ENCODE assay signal across 16 cellular contexts in genomic region chr12:56130876-56131275, GRCh38. TPM values are rescaled to one million over a fixed set of nuclear protein-coding genes. Genes with fewer than 3 reads are reported as not detected.
DNase-seq lines count a peak whose midpoint lies in the region; ATAC-seq and TF ChIP-seq lines count a peak whose summit lies in the region.
"Had no signal": no experiment of that assay in that cellular context is flagged by ENCODE, and none has a peak within 500 bp of the region (broad histone marks: within the 10 kb centered on the region; RNA-seq: fewer than 3 reads in every experiment).

No MANE protein-coding gene starts in this region.

- H4K20me1 ChIP-seq in H9 (ENCODE audit: control insufficient read depth, insufficient read depth, insufficient read length), result no peaks in the 10 kb centered on the region

- H3K27ac ChIP-seq in CD4-positive, CD25-positive, alpha-beta regulatory T cell (ENCODE audit: insufficient read depth, low read length, poor library complexity, severe bottlenecking), result peak overlapping the region; percentile 86
- H3K27ac ChIP-seq in H9 (ENCODE audit: insufficient read length, low read depth, low read length) (no peak overlapping the region), ascending aorta (peak overlapping the region; percentile 87 to 88), neutrophil (peak overlapping the region; percentile 89)
- H3K27ac ChIP-seq: GM23248, HL-60, SK-N-MC had no signal

- H3K79me1 ChIP-seq in H9 (ENCODE audit: insufficient read depth, low read depth, low read length, poor library complexity, severe bottlenecking), result no peaks in the 10 kb centered on the region

- H2AK5ac ChIP-seq in H9 (ENCODE audit: insufficient read length, low read length), result no peak overlapping the region

- H3K23me2 ChIP-seq in H9 (ENCODE audit: insufficient read length, low read depth, low read length, poor library complexity, severe bottlenecking), result peaks cover 17% of the 10 kb centered on the region

- H3K9me3 Mint-ChIP-seq in CD4-positive, CD25-positive, alpha-beta regulatory T cell, result peaks cover 0 to 5% (median 1%) of the 10 kb centered on the region in 7 donors
- no peaks in the 10 kb centered on the region; a peak in 1 of 5 replicates for H3K9me3 Mint-ChIP-seq in H9

- H2BK120ac ChIP-seq in H9 (ENCODE audit: low read depth, low read length, poor library complexity, severe bottlenecking), result no peak overlapping the region

- no peaks in the 10 kb centered on the region for H3K27me3 ChIP-seq in CD4-positive, CD25-positive, alpha-beta regulatory T cell (ENCODE audit: control insufficient read depth, insufficient read depth, low read length)
- no peaks in the 10 kb centered on the region for H3K27me3 ChIP-seq in H9 (ENCODE audit: insufficient read depth, low read length)
- H3K27me3 ChIP-seq in ascending aorta, result no peaks in the 10 kb centered on the region
- H3K27me3 ChIP-seq in neutrophil, result no peaks in the 10 kb centered on the region

- H3K36me3 Mint-ChIP-seq in CD4-positive, CD25-positive, alpha-beta regulatory T cell, result peaks cover 43% of the 10 kb centered on the region
- peaks cover 43 to 56% (median 51%) of the 10 kb centered on the region in 3 experiments for H3K36me3 Mint-ChIP-seq in H9 (ENCODE audit: insufficient read depth in 1 of 3, low read depth in 3 of 3)

- no peak for ATAC-seq in CD4-positive, CD25-positive, alpha-beta regulatory T cell (ENCODE audit: low read depth in 2 of 2)
- ATAC-seq in left colon, result no peak
- ATAC-seq: psoas muscle had no signal

- H3K23ac ChIP-seq in H9 (ENCODE audit: insufficient read length, low read depth, low read length), result no peak overlapping the region

- DNase-seq in CD4-positive, CD25-positive, alpha-beta regulatory T cell, result no peak
- DNase-seq in H9 (no peak), ascending aorta (ENCODE audit: low spot score in 2 of 2) (no peak), left colon (no peak), AG08395 (ENCODE audit: low spot score) (no peak), DMS153 treated with DMSO at 0.1 percent for 48 hours (lab: John Stamatoyannopoulos, UW; ENCODE audit: unreplicated experiment) (no peak), NCI-H446 treated with DMSO at 0.1 percent for 48 hours (lab: John Stamatoyannopoulos, UW) (no peak)
- DNase-seq: activated CD4-positive, CD25-positive, alpha-beta regulatory T cell treated with anti-CD3 and anti-CD28 coated beads, Interleukin-2, amount 50 U/mL, for 72 hours; cortex of kidney; GF-D8; GM23248; NCI-H2029 treated with DMSO at 0.1 percent for 48 hours; psoas muscle had no signal

- H3K79me2 ChIP-seq in H9 (ENCODE audit: insufficient read depth, low read length), result no peaks in the 10 kb centered on the region

- no peak overlapping the region for H3K4ac ChIP-seq in H9 (ENCODE audit: low read depth, low read length)

- WGBS in H9 (ENCODE audit: extremely low coverage, insufficient read length, low lambda C conversion rate), result no CpG with 5 or more reads among the region's 4 CpGs

- H4K91ac ChIP-seq in H9 (ENCODE audit: insufficient read length, low read depth, low read length), result no peak overlapping the region

- intact Hi-C loops in ascending aorta (cut with DNase I), result no loop called here
- intact Hi-C loops in left colon (cut with DNase I, micrococcal nuclease), result no loop called here

- H3K18ac ChIP-seq in H9 (ENCODE audit: insufficient read length, low read depth, low read length), result no peak overlapping the region

- no peak overlapping the region for H3K14ac ChIP-seq in H9 (ENCODE audit: insufficient read depth, low read length)

- H2BK15ac ChIP-seq in H9 (ENCODE audit: low read depth, low read length), result no peak overlapping the region

- no peak overlapping the region for H4K5ac ChIP-seq in H9 (ENCODE audit: insufficient read length, low read depth, low read length)

- no peak overlapping the region for H2BK12ac ChIP-seq in H9 (ENCODE audit: insufficient read length, low read depth, low read length)

- H3K4me3 Mint-ChIP-seq in CD4-positive, CD25-positive, alpha-beta regulatory T cell, result peak overlapping the region; percentile 73 to 100 (median 93)
- H3K4me3 Mint-ChIP-seq in H9, result peak overlapping the region; percentile 74 to 88; a peak in 3 of 5 replicates

- H3K4me2 ChIP-seq in H9 (ENCODE audit: insufficient read depth, insufficient read length, low read length), result no peak overlapping the region

- H3K9me3 ChIP-seq in CD4-positive, CD25-positive, alpha-beta regulatory T cell (ENCODE audit: control insufficient read depth in 2 of 2, low read length in 2 of 2), result peaks cover 0 to 7% of the 10 kb centered on the region in 2 experiments
- H3K9me3 ChIP-seq in H9 (ENCODE audit: control insufficient read depth, low read depth, low read length) (no peaks in the 10 kb centered on the region), ascending aorta (no peaks in the 10 kb centered on the region), neutrophil (no peaks in the 10 kb centered on the region)
- H3K9me3 ChIP-seq: psoas muscle had no signal

- H2AFZ ChIP-seq in H9 (ENCODE audit: low read length), result no peak overlapping the region
- H2AFZ ChIP-seq: GM23248 had no signal

- no peak overlapping the region for H3K9ac ChIP-seq in H9 (ENCODE audit: extremely low read depth, insufficient read length, low read length)
- H3K9ac ChIP-seq: GM23248 had no signal

- TF ChIP-seq CTCF in H9 (conservative IDR thresholded peaks at IDR 0.05) (no peak), ascending aorta (IDR thresholded peaks at IDR 0.05) (no peak), neutrophil (IDR thresholded peaks at IDR 0.05) (no peak)

- no peak overlapping the region for H4K8ac ChIP-seq in H9 (replicated peaks; ENCODE audit: insufficient read length, low read depth, low read length)

- peaks cover 54% of the 10 kb centered on the region for H3K36me3 ChIP-seq in CD4-positive, CD25-positive, alpha-beta regulatory T cell (ENCODE audit: control insufficient read depth, insufficient read depth, low read length)
- H3K36me3 ChIP-seq in ascending aorta, result peaks cover 51 to 52% of the 10 kb centered on the region in 2 donors
- H3K36me3 ChIP-seq in neutrophil, result peaks cover 19% of the 10 kb centered on the region

- no peaks in the 10 kb centered on the region for H3K27me3 Mint-ChIP-seq in CD4-positive, CD25-positive, alpha-beta regulatory T cell
- H3K27me3 Mint-ChIP-seq in H9 (ENCODE audit: low read depth), result no peaks in the 10 kb centered on the region

- peak overlapping the region; percentile 74 to 92 (median 79) for H3K27ac Mint-ChIP-seq in CD4-positive, CD25-positive, alpha-beta regulatory T cell
- no peak overlapping the region for H3K27ac Mint-ChIP-seq in H9

- no peak overlapping the region for H2BK20ac ChIP-seq in H9 (ENCODE audit: low read depth, low read length, poor library complexity, severe bottlenecking)

- no peak overlapping the region for H3K56ac ChIP-seq in H9 (ENCODE audit: insufficient read length, low read depth, low read length)

- H2BK5ac ChIP-seq in H9 (ENCODE audit: insufficient read length, low read length), result no peak overlapping the region

- peaks cover 35% of the 10 kb centered on the region for H3K4me1 ChIP-seq in CD4-positive, CD25-positive, alpha-beta regulatory T cell (ENCODE audit: control insufficient read depth, insufficient read depth, low read length, poor library complexity, severe bottlenecking)
- no peaks in the 10 kb centered on the region for H3K4me1 ChIP-seq in H9 (ENCODE audit: insufficient read depth, low read length)
- H3K4me1 ChIP-seq in ascending aorta, result peaks cover 9 to 21% of the 10 kb centered on the region in 2 donors
- H3K4me1 ChIP-seq in neutrophil (ENCODE audit: control insufficient read depth in 1 of 2, insufficient read depth in 1 of 2, low read depth in 1 of 2, low read length in 1 of 2), result peaks cover 48 to 55% of the 10 kb centered on the region in 2 experiments

- H3K4me1 Mint-ChIP-seq in CD4-positive, CD25-positive, alpha-beta regulatory T cell, result peaks cover 10 to 76% (median 52%) of the 10 kb centered on the region in 4 donors
- H3K4me1 Mint-ChIP-seq in H9, result peaks cover 26 to 27% of the 10 kb centered on the region in 2 experiments

- H3K4me3 ChIP-seq in CD4-positive, CD25-positive, alpha-beta regulatory T cell (ENCODE audit: low read depth, low read length), result peak overlapping the region; percentile 58
- H3K4me3 ChIP-seq in ascending aorta (no peak overlapping the region), neutrophil (ENCODE audit: low read depth in 1 of 2, low read length in 1 of 2) (no peak overlapping the region)
- H3K4me3 ChIP-seq: GM23248, SK-N-MC had no signal

- H3T11ph ChIP-seq in H9 (ENCODE audit: low read length), result no peak overlapping the region

RNA-seq across cellular contexts. Expression of gene ESYT1, which starts 2.8 kb away (rescaled TPM):
- 190 TPM for total RNA-seq in CD4-positive, CD25-positive, alpha-beta regulatory T cell
- polyA plus RNA-seq in CD4-positive, CD25-positive, alpha-beta regulatory T cell, result 100 to 1,000 TPM; 249 to 395 (median 333) TPM
- total RNA-seq in H9 (2021), result 111 and 112 TPM in 2 replicates
- total RNA-seq in ascending aorta, result 119 TPM
- 10 to 100 TPM; 44.4 to 48.6 TPM for total RNA-seq in left colon

RNA-seq across cellular contexts. Expression of gene ZC3H10, which starts 12.8 kb away (rescaled TPM):
- total RNA-seq in CD4-positive, CD25-positive, alpha-beta regulatory T cell, result 11.0 TPM
- polyA plus RNA-seq in CD4-positive, CD25-positive, alpha-beta regulatory T cell, result 1 to 10 TPM; 1.7 to 3.7 (median 2.9) TPM
- total RNA-seq in H9 (2021) (8.9 and 9.4 TPM in 2 replicates), ascending aorta (11.1 TPM), left colon (1 to 10 TPM; 3.5 to 4.1 TPM)

RNA-seq across cellular contexts. Expression of gene RPL41, which starts 14.4 kb away (rescaled TPM):
- total RNA-seq in CD4-positive, CD25-positive, alpha-beta regulatory T cell, result 4,134 TPM
- 1,000 to 10,000 TPM; 7,544 to 9,760 (median 8,849) TPM for polyA plus RNA-seq in CD4-positive, CD25-positive, alpha-beta regulatory T cell
- total RNA-seq in H9 (2021), result 4,637 and 4,685 TPM in 2 replicates
- total RNA-seq in ascending aorta, result 1,819 TPM
- 1,000 to 10,000 TPM; 2,955 to 2,956 TPM for total RNA-seq in left colon

RNA-seq across cellular contexts. Expression of gene MYL6B, which starts 21.5 kb away (rescaled TPM):
- total RNA-seq in CD4-positive, CD25-positive, alpha-beta regulatory T cell, result 8.8 TPM
- polyA plus RNA-seq in CD4-positive, CD25-positive, alpha-beta regulatory T cell, result 10 to 100 TPM in 3 of 4 donors, 1 to 10 TPM in 1; 9.9 to 18.4 (median 11.3) TPM
- total RNA-seq in H9 (2021), result 165 and 168 TPM in 2 replicates
- 53.6 TPM for total RNA-seq in ascending aorta
- 10 to 100 TPM; 17.1 to 21.9 TPM for total RNA-seq in left colon

RNA-seq across cellular contexts. Expression of gene PA2G4, which starts 26.5 kb away (rescaled TPM):
- 63.8 TPM for total RNA-seq in CD4-positive, CD25-positive, alpha-beta regulatory T cell
- polyA plus RNA-seq in CD4-positive, CD25-positive, alpha-beta regulatory T cell, result 100 to 1,000 TPM; 193 to 203 (median 196) TPM
- total RNA-seq in H9 (2021), result 248 TPM in 2 replicates
- total RNA-seq in ascending aorta, result 101 TPM
- 10 to 100 TPM; 59.6 to 80.9 TPM for total RNA-seq in left colon

Comparison
In these comparisons a context has a peak if more than half of its experiments do, and no peak if none do; other contexts are left out.
1. H3K27ac Mint-ChIP-seq: peak in CD4-positive, CD25-positive, alpha-beta regulatory T cell (3 of 3); none in H9 (0 of 3).